Comparison of ENCODE assay signal across 8 cellular contexts in the genomic region with DNA sequence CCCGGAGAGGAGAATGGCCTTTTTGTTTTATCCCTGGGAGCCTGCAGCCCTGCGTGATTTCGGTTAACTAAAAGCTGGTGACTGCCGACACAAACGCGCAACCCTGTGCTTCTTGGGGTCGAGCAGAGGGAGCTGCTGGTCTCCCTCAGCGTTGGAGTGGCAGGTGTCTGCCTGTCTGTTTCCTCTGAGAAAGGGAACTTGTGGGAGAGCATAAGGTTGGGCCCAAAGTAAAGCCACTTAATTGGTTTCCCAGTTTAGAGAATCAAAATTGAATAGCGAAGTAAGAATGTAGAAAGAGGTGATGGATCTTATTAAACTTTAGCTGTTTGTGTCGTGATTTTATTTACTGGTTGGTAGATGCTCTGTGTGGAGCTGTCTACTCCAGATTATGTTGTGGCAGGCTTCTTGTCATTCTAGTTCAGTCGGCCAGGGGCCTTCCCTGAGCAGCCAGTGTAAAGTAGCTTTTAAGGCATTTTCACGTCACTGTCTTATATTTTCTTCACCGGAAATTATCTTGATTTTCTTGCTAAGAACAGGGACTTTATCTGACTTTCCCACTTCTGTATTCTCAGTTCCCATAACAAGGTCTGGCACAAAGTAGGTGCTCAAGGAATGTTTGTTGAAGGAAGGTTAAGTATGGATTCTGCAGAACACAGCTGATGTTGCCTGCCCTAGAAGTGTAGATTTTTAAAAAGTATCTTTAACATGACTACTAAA. TPM values are rescaled to one million over a fixed set of nuclear protein-coding genes. Genes with fewer than 3 reads are reported as not detected.
DNase-seq lines count a peak whose midpoint lies in the region; ATAC-seq and TF ChIP-seq lines count a peak whose summit lies in the region.

No MANE protein-coding gene starts in this region.

- H3K9me3 ChIP-seq in CD4-positive, alpha-beta memory T cell (ENCODE audit: control insufficient read depth in 1 of 2, low read length in 2 of 2) = no peaks in the 10 kb centered on the region
- H3K9me3 ChIP-seq in lung (ENCODE audit: control insufficient read depth in 2 of 2, insufficient read depth in 1 of 2, low read length in 1 of 2) (peaks cover 0 to 1% of the 10 kb centered on the region in 2 donors), uterus (no peaks in the 10 kb centered on the region)

- H3K4me1 Mint-ChIP-seq in CD4-positive, alpha-beta memory T cell = peaks cover 22 to 37% (median 29%) of the 10 kb centered on the region in 4 donors
- H3K4me1 Mint-ChIP-seq in MCF 10A (ENCODE audit: insufficient read depth, unreplicated experiment) = no peaks in the 10 kb centered on the region

- no peaks in the 10 kb centered on the region for H3K9me3 Mint-ChIP-seq in CD4-positive, alpha-beta memory T cell
- no peaks in the 10 kb centered on the region for H3K9me3 Mint-ChIP-seq in MCF 10A (ENCODE audit: unreplicated experiment)

- peaks cover 15% of the 10 kb centered on the region for H3K4me1 ChIP-seq in CD4-positive, alpha-beta memory T cell (ENCODE audit: insufficient read depth, low read length)
- H3K4me1 ChIP-seq in lung (ENCODE audit: control insufficient read depth in 2 of 2, insufficient read depth in 2 of 2, low read length in 2 of 2) = peaks cover 1 to 3% of the 10 kb centered on the region in 2 donors
- no peaks in the 10 kb centered on the region for H3K4me1 ChIP-seq in uterus

- CTCF ChIA-PET in CD4-positive, alpha-beta memory T cell (lab: Charles Lee; ENCODE audit: partially characterized antibody) = interaction anchor here (0.8 to 2.8 kb wide), 10 partner anchors 18 to 335 kb away, joined by 3 to 13 read pairs (median 4); no protein-coding TSS in a partner anchor
- CTCF ChIA-PET in MCF 10A (lab: Yijun Ruan, JAX) = interaction anchor here (1.1 to 1.9 kb wide), 5 partner anchors 18 to 273 kb away, joined by 3 to 5 read pairs (median 5); no protein-coding TSS in a partner anchor

- peak in 2 of 5 donors; percentile 3 to 19 for DNase-seq in CD4-positive, alpha-beta memory T cell
- DNase-seq in LNCaP clone FGC (ENCODE audit: low read depth) (no peak), MCF 10A (ENCODE audit: unreplicated experiment) (peak; percentile 10), lung (ENCODE audit: low spot score) (no peak), uterus (no peak), GM20000 (ENCODE audit: low spot score) (no peak), hippocampal formation (lab: John Stamatoyannopoulos, UW) (no peak)

- TF ChIP-seq CTCF in LNCaP clone FGC (IDR thresholded peaks at IDR 0.05; ENCODE audit: control insufficient read depth, extremely low read depth, insufficient read depth) (no peak), MCF 10A (IDR thresholded peaks at IDR 0.05; ENCODE audit: unreplicated experiment) (no peak), lung (IDR thresholded peaks at IDR 0.05; ENCODE audit: control extremely low read depth, extremely low read depth) (no peak), uterus (IDR thresholded peaks at IDR 0.05) (no peak), GM20000 (IDR thresholded peaks at IDR 0.05; ENCODE audit: extremely low read depth, missing control alignments) (no peak)

- ATAC-seq in GM19438 (IDR thresholded peaks at IDR 0.05; ENCODE audit: low read depth, unreplicated experiment) (peak; percentile 10), lung (ENCODE audit: insufficient read depth, low FRiP score) (no peak)

- no peaks in the 10 kb centered on the region for H3K27me3 ChIP-seq in CD4-positive, alpha-beta memory T cell (ENCODE audit: insufficient read depth, low read length)
- H3K27me3 ChIP-seq in lung (ENCODE audit: control insufficient read depth, insufficient read depth) (no peaks in the 10 kb centered on the region), uterus (no peaks in the 10 kb centered on the region)

- peak overlapping the region; percentile 93 to 97 (median 95) for H3K4me3 Mint-ChIP-seq in CD4-positive, alpha-beta memory T cell
- H3K4me3 Mint-ChIP-seq in MCF 10A (ENCODE audit: unreplicated experiment) = peak overlapping the region; percentile 96

- POLR2A ChIA-PET in CD4-positive, alpha-beta memory T cell (lab: Charles Lee; ENCODE audit: partially characterized antibody) = interaction anchor here (0.9 to 3.8 kb wide), 12 partner anchors 21 to 1688 kb away, joined by 3 to 21 read pairs (median 5); a partner anchor contains a TSS
- POLR2A ChIA-PET in MCF 10A (lab: Yijun Ruan, JAX) = interaction anchor here (0.7 to 3.1 kb wide), 21 partner anchors 9 to 624 kb away, joined by 3 to 48 read pairs (median 4); a partner anchor contains a TSS

- no TSS peak for BruUV-seq in MCF 10A (replicated peaks; lab: Mats Ljungman, UMichigan)

- 4 to 5% methylated on average over 13 of the region's 13 CpGs for WGBS in lung, 2 donors

- intact Hi-C loops in CD4-positive, alpha-beta memory T cell (cut with micrococcal nuclease) = loop anchor here (1.0 to 10.0 kb wide), 8 partner anchors 221 to 1697 kb away; a partner anchor contains a TSS
- intact Hi-C loops in MCF 10A (cut with micrococcal nuclease) (loop anchor here (1.0 to 10.0 kb wide), 3 partner anchors 161 to 269 kb away; a partner anchor contains a TSS), uterus (cut with DNase I; ENCODE audit: low total_unique reads) (no loop called here)

- peak overlapping the region; percentile 54 to 90 for H3K4me3 ChIP-seq in CD4-positive, alpha-beta memory T cell (ENCODE audit: low read length in 2 of 2)
- H3K4me3 ChIP-seq in LNCaP clone FGC (ENCODE audit: low read depth, low read length) = peak overlapping the region; percentile 96
- peak overlapping the region; percentile 98 for H3K4me3 ChIP-seq in lung
- peak overlapping the region; percentile 72 to 98 for H3K4me3 ChIP-seq in uterus

- H3K27ac ChIP-seq in CD4-positive, alpha-beta memory T cell (ENCODE audit: low read depth, low read length) = peak overlapping the region; percentile 92
- peak overlapping the region; percentile 84 to 99 for H3K27ac ChIP-seq in lung (ENCODE audit: low read depth in 1 of 2, low read length in 1 of 2)
- H3K27ac ChIP-seq in uterus = peak overlapping the region; percentile 97 to 100

- peak overlapping the region; percentile 96 to 99 (median 98) for H3K27ac Mint-ChIP-seq in CD4-positive, alpha-beta memory T cell
- H3K27ac Mint-ChIP-seq in MCF 10A (ENCODE audit: low read depth, unreplicated experiment) = peak overlapping the region; percentile 95

- H3K27me3 Mint-ChIP-seq in CD4-positive, alpha-beta memory T cell = no peaks in the 10 kb centered on the region
- no peaks in the 10 kb centered on the region for H3K27me3 Mint-ChIP-seq in MCF 10A (ENCODE audit: insufficient read depth, unreplicated experiment)

- peaks cover 37% of the 10 kb centered on the region for H3K36me3 ChIP-seq in CD4-positive, alpha-beta memory T cell (ENCODE audit: insufficient read depth, low read length)
- H3K36me3 ChIP-seq in lung (ENCODE audit: control insufficient read depth in 2 of 2, insufficient read depth in 2 of 2, low read length in 2 of 2) (peaks cover 13 to 25% of the 10 kb centered on the region in 2 donors), uterus (no peaks in the 10 kb centered on the region)

- TF ChIP-seq POLR2A in uterus (IDR thresholded peaks at IDR 0.05) = no peak

- H3K36me3 Mint-ChIP-seq in CD4-positive, alpha-beta memory T cell = peaks cover 30 to 43% of the 10 kb centered on the region in 2 donors
- peaks cover 53% of the 10 kb centered on the region for H3K36me3 Mint-ChIP-seq in MCF 10A (ENCODE audit: insufficient read depth, unreplicated experiment)

RNA-seq across cellular contexts. Expression of a gene that starts 0.7 kb away (rescaled TPM):
- 10 to 100 TPM; 19.9 to 20.8 TPM for total RNA-seq in CD4-positive, alpha-beta memory T cell
- polyA plus RNA-seq in CD4-positive, alpha-beta memory T cell = 10 to 100 TPM; 18.2 to 28.1 TPM
- total RNA-seq in MCF 10A (2022) (40.4 and 47.4 TPM in 2 replicates), lung (10 to 100 TPM; 15.6 to 22.6 TPM), uterus (10 to 100 TPM in 2 of 4 donors, 1 to 10 TPM in 2; 5.4 to 28.1 (median 14.2) TPM)
- 10 to 100 TPM; 30.2 to 31.9 TPM for polyA plus RNA-seq in lung

RNA-seq across cellular contexts. Expression of a gene that starts 20.4 kb away (rescaled TPM):
- not detected for total RNA-seq in CD4-positive, alpha-beta memory T cell
- polyA plus RNA-seq in CD4-positive, alpha-beta memory T cell = not detected
- total RNA-seq in MCF 10A (2022) = not detected in 2 replicates
- total RNA-seq in lung = under 1 TPM in 1 of 2 donors, not detected in 1; 0.28 TPM
- not detected for polyA plus RNA-seq in lung
- total RNA-seq in uterus = under 1 TPM in 1 of 4 donors, not detected in 3; 0.35 TPM
